In the genomic region with DNA sequence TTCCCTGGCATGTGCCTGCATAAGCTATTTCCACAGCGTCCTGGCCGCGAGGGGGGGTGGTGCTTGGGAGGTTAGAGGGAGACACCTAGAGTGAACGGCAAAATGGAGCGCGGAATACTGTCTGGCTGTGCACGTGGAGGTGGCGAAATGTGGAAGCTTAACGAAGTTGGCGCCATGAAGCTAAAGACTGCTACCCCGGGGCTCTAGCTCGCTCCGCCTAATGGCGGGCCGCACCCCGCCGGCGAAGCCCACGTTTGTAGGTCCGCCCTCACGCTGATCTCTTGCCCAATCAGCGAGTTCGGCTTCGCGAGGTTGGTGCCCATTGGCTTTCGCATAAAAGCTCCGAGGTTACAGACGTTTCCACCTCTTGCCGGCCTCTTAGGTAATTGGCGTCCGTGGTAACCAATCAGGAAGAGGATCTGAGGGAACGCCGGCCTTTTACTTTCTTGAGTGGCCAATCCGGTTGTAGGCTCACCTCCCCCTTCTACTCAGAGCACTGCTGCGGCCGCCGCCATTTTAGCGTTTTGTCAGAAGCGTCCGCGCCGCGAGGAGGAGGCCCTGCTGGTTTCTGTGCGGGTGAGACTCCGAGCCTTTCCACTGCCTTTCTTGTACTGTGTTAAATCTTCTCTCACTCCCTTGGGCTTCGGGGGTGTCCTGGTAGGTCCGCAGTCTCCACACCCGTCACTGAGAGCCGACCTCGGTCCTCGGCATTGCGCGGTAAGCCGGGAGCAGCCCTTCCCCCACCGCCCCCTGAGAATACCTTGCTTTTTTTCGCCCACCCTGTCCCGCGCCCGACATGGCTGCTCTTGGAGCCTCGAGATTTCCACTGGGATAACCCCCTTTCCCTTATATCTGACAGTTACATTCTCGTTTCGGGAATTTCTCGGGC, we compare ENCODE assay signal across 8 cellular contexts. TPM values are rescaled to one million over a fixed set of nuclear protein-coding genes. Genes with fewer than 3 reads are reported as not detected.
DNase-seq lines count a peak whose midpoint lies in the region; ATAC-seq, FAIRE-seq and TF ChIP-seq lines count a peak whose summit lies in the region.

A gene with protein sequence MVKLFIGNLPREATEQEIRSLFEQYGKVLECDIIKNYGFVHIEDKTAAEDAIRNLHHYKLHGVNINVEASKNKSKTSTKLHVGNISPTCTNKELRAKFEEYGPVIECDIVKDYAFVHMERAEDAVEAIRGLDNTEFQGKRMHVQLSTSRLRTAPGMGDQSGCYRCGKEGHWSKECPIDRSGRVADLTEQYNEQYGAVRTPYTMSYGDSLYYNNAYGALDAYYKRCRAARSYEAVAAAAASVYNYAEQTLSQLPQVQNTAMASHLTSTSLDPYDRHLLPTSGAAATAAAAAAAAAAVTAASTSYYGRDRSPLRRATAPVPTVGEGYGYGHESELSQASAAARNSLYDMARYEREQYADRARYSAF (plus strand): TSS at position 527 of the 889 bp plus-strand sequence. CDS start 1,009 bp downstream, outside the sequence.

- H3K9me3 ChIP-seq in right atrium auricular region (no peaks in the 10 kb centered on the region), psoas muscle (no peaks in the 10 kb centered on the region)

- peak within 1 kb of the TSS; percentile 88 to 89 for H3K27ac ChIP-seq in right atrium auricular region
- H3K27ac ChIP-seq in psoas muscle, result peak within 1 kb of the TSS; percentile 91

- ATAC-seq in GM18499 (IDR thresholded peaks at IDR 0.05; ENCODE audit: insufficient read depth, unreplicated experiment) (peak; percentile 86), HG02943 (IDR thresholded peaks at IDR 0.05; ENCODE audit: low read depth, unreplicated experiment) (peak; percentile 95), psoas muscle (peak; percentile 96 to 97 (median 97))

- H3K27me3 ChIP-seq in right atrium auricular region (no peaks in the 10 kb centered on the region), psoas muscle (ENCODE audit: insufficient read depth in 3 of 3, low read length in 2 of 3) (no peaks in the 10 kb centered on the region)

- FAIRE-seq in urothelium cell line (lab: Jason Lieb, UNC), result no peak

- peaks cover 5 to 50% of the 10 kb centered on the region in 2 donors for H3K4me1 ChIP-seq in right atrium auricular region
- H3K4me1 ChIP-seq in psoas muscle, result peaks cover 46% of the 10 kb centered on the region

- H3K36me3 ChIP-seq in right atrium auricular region, result peaks cover 23% of the 10 kb centered on the region
- peaks cover 11 to 47% of the 10 kb centered on the region in 2 donors for H3K36me3 ChIP-seq in psoas muscle (ENCODE audit: insufficient read depth in 1 of 2, low read depth in 1 of 2)

- WGBS in psoas muscle, 3 donors, result 0% methylated on average over 56 to 63 of the region's 63 CpGs

- H3K4me3 ChIP-seq in right atrium auricular region (peak within 1 kb of the TSS; percentile 73 to 89), psoas muscle (peak within 1 kb of the TSS; percentile 87)

- TF ChIP-seq CTCF in right atrium auricular region (IDR thresholded peaks at IDR 0.05) (peak in 1 of 2 donors; percentile 31), psoas muscle (IDR thresholded peaks at IDR 0.05) (no peak)

- DNase-seq in NCI-H187 treated with DMSO at 0.1 percent for 48 hours (lab: John Stamatoyannopoulos, UW) (peak; percentile 96), anterior cingulate cortex (lab: John Stamatoyannopoulos, UW) (peak; percentile 73 to 100 (median 98)), right atrium auricular region (ENCODE audit: low spot score) (peak; percentile 100), psoas muscle (peak; percentile 96 to 98), urothelium cell line (ENCODE audit: low spot score) (peak; percentile 98)

- intact Hi-C loops in T-helper 2 cell treated with Interferon-gamma antibody and Interleukin-4, amounts not matched to agents 100 ng/mL and 5 ng/mL, for 36 hours (cut with micrococcal nuclease), result loop anchor here (1.0 to 2.0 kb wide), 3 partner anchors 22 to 46 kb away; a partner anchor contains a TSS
- intact Hi-C loops in psoas muscle (cut with DNase I), result no loop called here

RNA-seq across cellular contexts. Expression of the gene that starts here (rescaled TPM):
- 123 and 131 TPM in 2 replicates for total RNA-seq in T-helper 2 cell treated with Interferon-gamma antibody and Interleukin-4, amounts not matched to agents 100 ng/mL and 5 ng/mL, for 36 hours
- 10 to 100 TPM; 51.4 to 53.8 TPM for total RNA-seq in right atrium auricular region
- 10 to 100 TPM; 54.5 to 80.8 (median 66.8) TPM for total RNA-seq in psoas muscle
- polyA plus RNA-seq in psoas muscle, result 10 to 100 TPM; 54.8 to 67.4 (median 57.9) TPM

Comparison
In these comparisons a context has a peak if more than half of its experiments do, and no peak if none do; other contexts are left out.
1. Peak in every context shown above with its lines: DNase-seq, ATAC-seq, H3K4me3 ChIP-seq and H3K27ac ChIP-seq.